In genomic region chr12:65966852-65967593, GRCh38 we compare ENCODE assay signal across 22 cellular contexts.
"Had no signal": no experiment of that assay in that cellular context is flagged by ENCODE, and none has a peak within 500 bp of the region (broad histone marks: within the 10 kb centered on the region; RNA-seq: fewer than 3 reads in every experiment).

No MANE protein-coding gene starts in this region.

- H3K4me3 ChIP-seq: SJSA1, SK-N-MC had no signal

- H3K36me3 ChIP-seq: SJSA1 had no signal

- H3K9me3 ChIP-seq: SJSA1 had no signal

- H3K27me3 ChIP-seq: SJSA1 had no signal

- DNase-seq: KBM-7, MV-4-11, NCI-H1048, NCI-H1105 treated with DMSO at 0.1 percent for 48 hours, NCI-H1417 treated with DMSO at 0.1 percent for 48 hours, NCI-H146, NCI-H1694 treated with DMSO at 0.1 percent for 48 hours, NCI-H1930, NCI-H2081, NCI-H2107, NCI-H226, NCI-H446, NCI-H510A, NCI-H524 treated with DMSO at 0.1 percent for 48 hours, NCI-H69, NCI-H774, Right ventricle myocardium superior, RPMI8226, SIG-M5 had no signal

- H3K27ac ChIP-seq: HL-60, SJSA1, SK-N-MC had no signal
